In the genomic region with DNA sequence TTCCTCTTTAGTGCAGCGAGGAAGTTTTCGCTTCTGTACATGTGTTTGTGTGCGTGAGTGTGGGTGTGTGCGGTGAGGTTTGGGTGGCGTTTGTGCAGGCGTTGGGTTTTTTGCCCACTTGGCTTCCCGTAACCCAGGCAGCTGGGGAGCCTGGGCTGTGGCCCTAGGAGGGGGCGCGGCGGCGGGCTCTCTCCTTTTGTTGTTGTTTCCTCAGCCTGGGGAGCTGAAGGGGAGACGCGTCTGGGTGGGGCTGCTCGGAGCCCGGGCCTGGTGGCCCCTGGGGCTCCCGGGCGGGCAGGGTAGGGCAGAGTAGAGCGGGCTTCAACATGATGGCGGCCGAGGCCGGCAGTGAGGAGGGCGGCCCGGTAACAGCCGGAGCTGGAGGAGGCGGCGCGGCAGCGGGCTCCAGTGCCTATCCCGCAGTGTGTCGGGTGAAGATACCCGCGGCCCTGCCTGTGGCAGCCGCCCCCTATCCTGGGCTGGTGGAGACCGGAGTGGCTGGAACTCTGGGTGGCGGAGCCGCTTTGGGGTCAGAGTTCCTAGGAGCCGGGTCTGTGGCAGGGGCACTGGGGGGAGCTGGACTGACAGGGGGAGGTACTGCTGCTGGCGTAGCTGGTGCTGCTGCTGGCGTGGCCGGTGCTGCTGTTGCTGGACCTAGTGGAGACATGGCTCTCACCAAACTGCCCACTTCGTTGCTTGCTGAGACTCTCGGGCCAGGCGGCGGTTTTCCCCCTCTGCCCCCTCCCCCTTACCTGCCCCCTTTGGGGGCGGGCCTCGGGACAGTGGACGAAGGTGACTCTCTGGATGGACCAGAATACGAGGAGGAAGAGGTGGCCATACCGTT, we compare ENCODE assay signal across 8 cellular contexts. TPM values are rescaled to one million over a fixed set of nuclear protein-coding genes. Genes with fewer than 3 reads are reported as not detected.
DNase-seq lines count a peak whose midpoint lies in the region; ATAC-seq and TF ChIP-seq lines count a peak whose summit lies in the region.

No MANE protein-coding gene starts in this region.

- H3K27me3 ChIP-seq in SU-DHL-6 (ENCODE audit: low read length) (no peaks in the 10 kb centered on the region), adrenal gland (no peaks in the 10 kb centered on the region), heart right ventricle (no peaks in the 10 kb centered on the region), upper lobe of left lung (no peaks in the 10 kb centered on the region)

- DNase-seq in DMS53 treated with DMSO at 0.1 percent for 48 hours (lab: John Stamatoyannopoulos, UW; ENCODE audit: unreplicated experiment) (peak; percentile 75), HPDE6-E6E7 (ENCODE audit: extremely low spot score) (peak; percentile 46), adrenal gland (peak; percentile 62 to 74 (median 69)), heart right ventricle (peak; percentile 73 to 75), pons (ENCODE audit: low spot score) (peak; percentile 75), upper lobe of left lung (peak; percentile 75 to 92)

- no peak for TF ChIP-seq CTCF in SU-DHL-6 (IDR thresholded peaks at IDR 0.05; ENCODE audit: insufficient read depth, low read length, poor library complexity, severe bottlenecking)
- no peak for TF ChIP-seq CTCF in adrenal gland (IDR thresholded peaks at IDR 0.05)
- TF ChIP-seq CTCF in heart right ventricle (IDR thresholded peaks at IDR 0.05), result no peak
- TF ChIP-seq CTCF in upper lobe of left lung (IDR thresholded peaks at IDR 0.05), result peak in 1 of 6 experiments; percentile 5

- TF ChIP-seq POLR2A in adrenal gland (IDR thresholded peaks at IDR 0.05) (peak in 1 of 2 donors; percentile 25), upper lobe of left lung (IDR thresholded peaks at IDR 0.05) (peak in 2 of 4 donors; percentile 5 to 17)

- no peak for TF ChIP-seq EP300 in upper lobe of left lung (IDR thresholded peaks at IDR 0.05)

- peak overlapping the region; percentile 81 for H3K4me3 ChIP-seq in SU-DHL-6 (ENCODE audit: insufficient read depth, low read length, poor library complexity, severe bottlenecking)
- peak overlapping the region; percentile 58 to 94 (median 78) for H3K4me3 ChIP-seq in adrenal gland
- peak overlapping the region; percentile 76 to 99 (median 94) for H3K4me3 ChIP-seq in heart right ventricle
- peak overlapping the region; percentile 68 to 98 (median 85) for H3K4me3 ChIP-seq in upper lobe of left lung

- intact Hi-C loops in adrenal gland (cut with DNase I), result loop anchor here in 1 of 2 donors (10.0 kb wide), 1 partner anchor 136 kb away; no protein-coding TSS in a partner anchor
- intact Hi-C loops in heart right ventricle (cut with DNase I), result loop anchor here in 7 of 10 donors (5.0 to 10.0 kb wide), 4 partner anchors 116 to 146 kb away; a partner anchor contains a TSS

- peak overlapping the region; percentile 94 for H3K4me2 ChIP-seq in SU-DHL-6 (ENCODE audit: low read depth, low read length, poor library complexity, severe bottlenecking)

- peaks cover 44% of the 10 kb centered on the region for H3K79me2 ChIP-seq in SU-DHL-6 (ENCODE audit: insufficient read depth, low read length)

- H3K9ac ChIP-seq in SU-DHL-6 (ENCODE audit: low read length), result peak overlapping the region; percentile 84

- H3K27ac ChIP-seq in SU-DHL-6 (ENCODE audit: low read depth, low read length) (peak overlapping the region; percentile 74), adrenal gland (peak overlapping the region; percentile 69 to 89 (median 86)), heart right ventricle (peak overlapping the region; percentile 80 to 97 (median 94)), upper lobe of left lung (peak overlapping the region; percentile 79 to 98 (median 94))

- H3K36me3 ChIP-seq in SU-DHL-6 (ENCODE audit: low read length) (no peaks in the 10 kb centered on the region), adrenal gland (replicated peaks in 1 of 2) (no peaks in the 10 kb centered on the region), heart right ventricle (peaks cover 0 to 6% (median 0%) of the 10 kb centered on the region in 9 donors), upper lobe of left lung (no peaks in the 10 kb centered on the region)

- ATAC-seq in GM21360 (IDR thresholded peaks at IDR 0.05; ENCODE audit: unreplicated experiment) (peak; percentile 47), heart right ventricle (peak; percentile 72 to 91 (median 85)), upper lobe of left lung (ENCODE audit: low FRiP score in 2 of 2) (peak; percentile 84 to 87)

- 0% methylated on average over 16 to 49 of the region's 49 CpGs for WGBS in adrenal gland, 4 donors
- 0 to 1% methylated on average over 49 of the region's 49 CpGs for WGBS in heart right ventricle, 2 donors
- WGBS in upper lobe of left lung, 2 donors, result 0 to 1% methylated on average over 27 to 47 of the region's 49 CpGs

- no peaks in the 10 kb centered on the region for H3K9me3 ChIP-seq in SU-DHL-6 (ENCODE audit: insufficient read depth, low read length)
- H3K9me3 ChIP-seq in adrenal gland (replicated peaks in 1 of 3), result no peaks in the 10 kb centered on the region
- no peaks in the 10 kb centered on the region for H3K9me3 ChIP-seq in heart right ventricle
- H3K9me3 ChIP-seq in upper lobe of left lung, result no peaks in the 10 kb centered on the region

- H3K4me1 ChIP-seq in adrenal gland (replicated peaks in 1 of 2) (peaks cover 6 to 15% of the 10 kb centered on the region in 2 donors), heart right ventricle (peaks cover 0 to 43% (median 26%) of the 10 kb centered on the region in 9 donors), upper lobe of left lung (peaks cover 14 to 33% (median 18%) of the 10 kb centered on the region in 4 donors)

- peaks cover 6% of the 10 kb centered on the region; the same call in 1 of the 2 replicates for H4K20me1 ChIP-seq in SU-DHL-6 (ENCODE audit: low read depth, low read length)

- H3K9me2 ChIP-seq in SU-DHL-6 (replicated peaks; ENCODE audit: insufficient read depth, low read length), result no peaks in the 10 kb centered on the region

- peak overlapping the region; percentile 98 for H2AFZ ChIP-seq in SU-DHL-6 (ENCODE audit: low read depth, low read length, severe bottlenecking)

- H3F3A ChIP-seq in SU-DHL-6 (ENCODE audit: insufficient read depth), result no peaks in the 10 kb centered on the region

RNA-seq across cellular contexts. Expression of a gene that starts 0.7 kb away (rescaled TPM):
- total RNA-seq in adrenal gland (10 to 100 TPM; 18.8 to 32.7 (median 24.4) TPM), heart right ventricle (10 to 100 TPM; 14.8 to 21.0 (median 18.6) TPM), upper lobe of left lung (10 to 100 TPM; 29.2 to 43.9 (median 30.9) TPM)
- polyA plus RNA-seq in adrenal gland (10 to 100 TPM in 2 of 3 donors, 1 to 10 TPM in 1; 8.7 to 29.1 (median 10.1) TPM), heart right ventricle (1 to 10 TPM; 6.5 to 8.0 TPM)

Comparison
In these comparisons a context has a peak if more than half of its experiments do, and no peak if none do; other contexts are left out.
1. Peak in every context shown above with its lines: DNase-seq, ATAC-seq, H3K4me3 ChIP-seq and H3K27ac ChIP-seq.